In genomic region chr14:68762944-68763831, GRCh38 we compare ENCODE assay signal across 9 cellular contexts. TPM values are rescaled to one million over a fixed set of nuclear protein-coding genes. Genes with fewer than 3 reads are reported as not detected.
DNase-seq lines count a peak whose midpoint lies in the region; ATAC-seq, FAIRE-seq and TF ChIP-seq lines count a peak whose summit lies in the region.
"Had no signal": no experiment of that assay in that cellular context is flagged by ENCODE, and none has a peak within 500 bp of the region (broad histone marks: within the 10 kb centered on the region; RNA-seq: fewer than 3 reads in every experiment).

No MANE protein-coding gene starts in this region.

- WGBS in adrenal gland, 4 donors, result 18 to 33% (median 25%) methylated on average over 10 to 11 of the region's 11 CpGs

- FAIRE-seq in kidney (lab: Jason Lieb, UNC), result no peak

- peak overlapping the region in 1 of 2 donors; percentile 4 for H3K9ac ChIP-seq in kidney (ENCODE audit: low read length in 2 of 2)
- no peak overlapping the region for H3K9ac ChIP-seq in subcutaneous abdominal adipose tissue (ENCODE audit: low read length in 5 of 5)

- H3K4me3 Mint-ChIP-seq in HFFc6, result no peak overlapping the region

- no peaks in the 10 kb centered on the region for H3K9me3 Mint-ChIP-seq in HFFc6

- H3K9me3 ChIP-seq in adrenal gland (replicated peaks in 1 of 3) (no peaks in the 10 kb centered on the region), kidney (ENCODE audit: control insufficient read depth in 1 of 2, low read length in 2 of 2) (no peaks in the 10 kb centered on the region), subcutaneous abdominal adipose tissue (ENCODE audit: control insufficient read depth in 5 of 5, low read length in 5 of 5) (no peaks in the 10 kb centered on the region)

- H3K4me3 ChIP-seq in adrenal gland (no peak overlapping the region), kidney (ENCODE audit: low read length in 2 of 2) (no peak overlapping the region), subcutaneous abdominal adipose tissue (ENCODE audit: low read depth in 1 of 5, low read length in 5 of 5) (peak overlapping the region in 2 of 5 donors; percentile 1 to 6)

- H3K27me3 ChIP-seq in adrenal gland, result no peaks in the 10 kb centered on the region
- H3K27me3 ChIP-seq in subcutaneous abdominal adipose tissue (ENCODE audit: control insufficient read depth in 5 of 5, insufficient read depth in 4 of 5, low read length in 5 of 5), result no peaks in the 10 kb centered on the region

- H3K36me3 ChIP-seq in adrenal gland (replicated peaks in 1 of 2), result no peaks in the 10 kb centered on the region
- no peaks in the 10 kb centered on the region for H3K36me3 ChIP-seq in kidney (ENCODE audit: control insufficient read depth in 1 of 2, insufficient read depth in 2 of 2, low read length in 2 of 2)
- H3K36me3 ChIP-seq in subcutaneous abdominal adipose tissue (ENCODE audit: control insufficient read depth in 5 of 5, insufficient read depth in 5 of 5, low read length in 5 of 5), result no peaks in the 10 kb centered on the region

- TF ChIP-seq POLR2A in adrenal gland (IDR thresholded peaks at IDR 0.05), result peak in 1 of 2 donors; percentile 20

- TF ChIP-seq CTCF in HFFc6 (IDR thresholded peaks at IDR 0.05) (no peak), adrenal gland (IDR thresholded peaks at IDR 0.05) (peak in 1 of 6 experiments; percentile 22), kidney (IDR thresholded peaks at IDR 0.05; ENCODE audit: borderline replicate concordance, extremely low read depth, insufficient read depth) (no peak)

- no peaks in the 10 kb centered on the region; the same call in 1 of the 2 replicates for H3K27me3 Mint-ChIP-seq in HFFc6 (ENCODE audit: insufficient read depth)

- H3K4me1 ChIP-seq in adrenal gland (replicated peaks in 1 of 2), result peaks cover 19 to 26% of the 10 kb centered on the region in 2 donors
- H3K4me1 ChIP-seq in kidney (ENCODE audit: control insufficient read depth in 1 of 2, insufficient read depth in 1 of 2, low read depth in 1 of 2, low read length in 2 of 2), result peaks cover 13 to 20% of the 10 kb centered on the region in 2 donors
- peaks cover 2 to 28% (median 12%) of the 10 kb centered on the region in 5 donors for H3K4me1 ChIP-seq in subcutaneous abdominal adipose tissue (ENCODE audit: control insufficient read depth in 5 of 5, insufficient read depth in 5 of 5, low read length in 5 of 5)

- peak overlapping the region; percentile 10 for H3K27ac Mint-ChIP-seq in HFFc6

- peak; percentile 16 for DNase-seq in HFFc6
- peak; percentile 80 to 95 (median 91) for DNase-seq in adrenal gland
- peak; percentile 91 for DNase-seq in kidney
- DNase-seq in NCI-H526 treated with DMSO at 0.1 percent for 48 hours (lab: John Stamatoyannopoulos, UW), result no peak

- ATAC-seq in HG03439 (IDR thresholded peaks at IDR 0.05; ENCODE audit: unreplicated experiment) (no peak), esophagus mucosa (no peak), GM18517 (IDR thresholded peaks at IDR 0.05; ENCODE audit: unreplicated experiment) (no peak)

- intact Hi-C loops in adrenal gland (cut with DNase I) (no loop called here), kidney (cut with DNase I) (no loop called here)

- H3K4me1 Mint-ChIP-seq in HFFc6 (ENCODE audit: low read depth), result peaks cover 13% of the 10 kb centered on the region

- no peaks in the 10 kb centered on the region for H3K36me3 Mint-ChIP-seq in HFFc6 (ENCODE audit: low read depth)

- H3K27ac ChIP-seq in adrenal gland (peak overlapping the region; percentile 40 to 83 (median 68)), kidney (ENCODE audit: low read depth in 2 of 2, low read length in 2 of 2) (peak overlapping the region; percentile 39 to 82), subcutaneous abdominal adipose tissue (ENCODE audit: low read depth, low read length) (peak overlapping the region; percentile 51)
- H3K27ac ChIP-seq: HL-60 had no signal

RNA-seq across cellular contexts. Expression of gene ZFP36L1, which starts 29.7 kb away (rescaled TPM):
- total RNA-seq in HFFc6 (2021; fragmentation: NEBNext Ultra II Directional; extraction: Animal tissue kit (Norgen Biotek cat#: 25700)), result 100 to 1,000 TPM; 135 to 161 (median 144) TPM
- total RNA-seq in adrenal gland, result 100 to 1,000 TPM in 7 of 8 donors, 10 to 100 TPM in 1; 95.2 to 332 (median 185) TPM
- 10 to 100 TPM; 38.0 to 69.8 (median 54.8) TPM for polyA plus RNA-seq in adrenal gland
- total RNA-seq in kidney, result 289 TPM
- polyA plus RNA-seq in kidney (ENCODE audit: insufficient read depth, low read depth, low replicate concordance), result 73.3 TPM
- 151 TPM for total RNA-seq in esophagus mucosa
